Comparison of ENCODE assay signal across 11 cellular contexts in genomic region chr20:49984426-49985153, GRCh38. TPM values are rescaled to one million over a fixed set of nuclear protein-coding genes. Genes with fewer than 3 reads are reported as not detected.
DNase-seq lines count a peak whose midpoint lies in the region; ATAC-seq and TF ChIP-seq lines count a peak whose summit lies in the region.
"Had no signal": no experiment of that assay in that cellular context is flagged by ENCODE, and none has a peak within 500 bp of the region (broad histone marks: within the 10 kb centered on the region; RNA-seq: fewer than 3 reads in every experiment).

No MANE protein-coding gene starts in this region.

- H3K27ac Mint-ChIP-seq in activated naive CD4-positive, alpha-beta T cell treated with anti-CD3 and anti-CD28 coated beads, Interleukin-2, amount 50 U/mL, for 24 hours = no peak overlapping the region
- H3K27ac Mint-ChIP-seq in activated T-cell treated with anti-CD3 and anti-CD28 coated beads, Interleukin-2, amount 50 U/mL, for 24 hours = no peak overlapping the region
- H3K27ac Mint-ChIP-seq: activated naive CD4-positive, alpha-beta T cell treated with anti-CD3 and anti-CD28 coated beads for 36 hours had no signal

- no peak overlapping the region for H2AFZ ChIP-seq in MM.1S (ENCODE audit: low read length)

- peaks cover 50% of the 10 kb centered on the region for H3K36me3 ChIP-seq in mesodermal cell (ENCODE audit: control insufficient read depth, insufficient read depth, low read length)
- H3K36me3 ChIP-seq in upper lobe of left lung = peaks cover 0 to 34% (median 2%) of the 10 kb centered on the region in 4 donors
- H3K36me3 ChIP-seq in aorta (ENCODE audit: control insufficient read depth in 1 of 2, insufficient read depth in 2 of 2, low read length in 1 of 2) = no peaks in the 10 kb centered on the region
- no peaks in the 10 kb centered on the region for H3K36me3 ChIP-seq in MM.1S (replicated peaks; ENCODE audit: insufficient read depth, low read length)

- H3K9me3 ChIP-seq in mesodermal cell (ENCODE audit: control insufficient read depth, low read length) = no peaks in the 10 kb centered on the region
- no peaks in the 10 kb centered on the region for H3K9me3 ChIP-seq in upper lobe of left lung
- no peaks in the 10 kb centered on the region for H3K9me3 ChIP-seq in aorta (ENCODE audit: control insufficient read depth, low read length)
- H3K9me3 ChIP-seq in MM.1S (replicated peaks; ENCODE audit: insufficient read depth, low read length) = no peaks in the 10 kb centered on the region

- no peak overlapping the region for H3K4me2 ChIP-seq in MM.1S (ENCODE audit: low read depth, low read length)

- TF ChIP-seq POLR2A in upper lobe of left lung (IDR thresholded peaks at IDR 0.05) = no peak

- no peaks in the 10 kb centered on the region for H3K79me2 ChIP-seq in MM.1S (ENCODE audit: low read length)

- H3K4me3 ChIP-seq in choroid plexus epithelial cell (ENCODE audit: low read depth, low read length) = peak overlapping the region; percentile 74
- peak overlapping the region; percentile 99 for H3K4me3 ChIP-seq in mesodermal cell (ENCODE audit: extremely low read depth, insufficient read depth, low read length, poor library complexity, severe bottlenecking)
- peak overlapping the region; percentile 26 to 63 (median 51) for H3K4me3 ChIP-seq in upper lobe of left lung
- no peak overlapping the region for H3K4me3 ChIP-seq in aorta (ENCODE audit: low read length in 2 of 2)
- no peak overlapping the region for H3K4me3 ChIP-seq in MM.1S (ENCODE audit: low read length)

- H4K20me1 ChIP-seq in MM.1S (ENCODE audit: insufficient read depth, low read length) = no peaks in the 10 kb centered on the region

- H3K9me2 ChIP-seq in MM.1S (replicated peaks; ENCODE audit: insufficient read depth, low read length) = no peaks in the 10 kb centered on the region

- H3K4me1 Mint-ChIP-seq in activated naive CD4-positive, alpha-beta T cell treated with anti-CD3 and anti-CD28 coated beads, Interleukin-2, amount 50 U/mL, for 24 hours = peaks cover 29% of the 10 kb centered on the region
- H3K4me1 Mint-ChIP-seq in activated T-cell treated with anti-CD3 and anti-CD28 coated beads, Interleukin-2, amount 50 U/mL, for 24 hours (ENCODE audit: low read depth) = peaks cover 31% of the 10 kb centered on the region

- H3K27me3 Mint-ChIP-seq in activated naive CD4-positive, alpha-beta T cell treated with anti-CD3 and anti-CD28 coated beads, Interleukin-2, amount 50 U/mL, for 24 hours = no peaks in the 10 kb centered on the region
- H3K27me3 Mint-ChIP-seq in activated T-cell treated with anti-CD3 and anti-CD28 coated beads, Interleukin-2, amount 50 U/mL, for 24 hours = peaks cover 11% of the 10 kb centered on the region

- DNase-seq in activated naive CD4-positive, alpha-beta T cell treated with anti-CD3 and anti-CD28 coated beads, Interleukin-2, amount 50 U/mL, for 16 hours = no peak
- DNase-seq in choroid plexus epithelial cell (ENCODE audit: low read depth) (peak; percentile 36), upper lobe of left lung (no peak), aorta (no peak), MM.1S (no peak)
- DNase-seq in activated T-cell treated with anti-CD3 and anti-CD28 coated beads, Interleukin-2, amount 50 U/mL, for 24 hours = no peak
- DNase-seq: activated naive CD4-positive, alpha-beta T cell treated with anti-CD3 and anti-CD28 coated beads for 36 hours; NCI-H1092 had no signal

- H3K4me3 Mint-ChIP-seq in activated naive CD4-positive, alpha-beta T cell treated with anti-CD3 and anti-CD28 coated beads, Interleukin-2, amount 50 U/mL, for 24 hours = peak overlapping the region; percentile 15
- no peak overlapping the region for H3K4me3 Mint-ChIP-seq in activated T-cell treated with anti-CD3 and anti-CD28 coated beads, Interleukin-2, amount 50 U/mL, for 24 hours

- no peak for TF ChIP-seq EP300 in upper lobe of left lung (IDR thresholded peaks at IDR 0.05)

- H3K9me3 Mint-ChIP-seq in activated naive CD4-positive, alpha-beta T cell treated with anti-CD3 and anti-CD28 coated beads, Interleukin-2, amount 50 U/mL, for 24 hours = no peaks in the 10 kb centered on the region
- H3K9me3 Mint-ChIP-seq in activated T-cell treated with anti-CD3 and anti-CD28 coated beads, Interleukin-2, amount 50 U/mL, for 24 hours = no peaks in the 10 kb centered on the region
- H3K9me3 Mint-ChIP-seq: activated naive CD4-positive, alpha-beta T cell treated with anti-CD3 and anti-CD28 coated beads for 36 hours had no signal

- ATAC-seq in upper lobe of left lung (ENCODE audit: low FRiP score in 2 of 2) (no peak), aorta (ENCODE audit: low FRiP score) (no peak)
- ATAC-seq: activated CD4-positive, CD25-positive, alpha-beta regulatory T cell treated with anti-CD3 and anti-CD28 coated beads, Interleukin-2, amount 50 U/mL, for 24 hours had no signal

- peaks cover 58% of the 10 kb centered on the region for H3K4me1 ChIP-seq in mesodermal cell (ENCODE audit: control insufficient read depth, insufficient read depth, low read length, poor library complexity, severe bottlenecking)
- peaks cover 30 to 67% (median 39%) of the 10 kb centered on the region in 4 donors for H3K4me1 ChIP-seq in upper lobe of left lung
- H3K4me1 ChIP-seq in aorta (ENCODE audit: control insufficient read depth in 1 of 2, insufficient read depth in 2 of 2, low read length in 2 of 2) = no peaks in the 10 kb centered on the region
- H3K4me1 ChIP-seq in MM.1S (ENCODE audit: low read length) = peaks cover 3% of the 10 kb centered on the region

- intact Hi-C loops in aorta (cut with DNase I) = loop anchor here in 1 of 2 donors (10.0 kb wide), 1 partner anchor 190 kb away; no protein-coding TSS in a partner anchor

- H3F3A ChIP-seq in MM.1S (ENCODE audit: insufficient read depth, low read length) = no peaks in the 10 kb centered on the region

- TF ChIP-seq CTCF in choroid plexus epithelial cell (conservative IDR thresholded peaks at IDR 0.05; ENCODE audit: low read depth, low read length) (no peak), upper lobe of left lung (IDR thresholded peaks at IDR 0.05) (no peak), MM.1S (IDR thresholded peaks at IDR 0.05; ENCODE audit: low read length) (no peak)

- H3K27me3 ChIP-seq in upper lobe of left lung (peaks cover 0 to 7% (median 0%) of the 10 kb centered on the region in 4 donors), aorta (ENCODE audit: control insufficient read depth in 1 of 2, insufficient read depth in 2 of 2, low read length in 1 of 2) (peaks cover 0 to 1% of the 10 kb centered on the region in 2 donors), MM.1S (replicated peaks; ENCODE audit: insufficient read depth, low read length) (no peaks in the 10 kb centered on the region)

- H3K9ac ChIP-seq in MM.1S (ENCODE audit: low read length) = no peak overlapping the region

- H3K27ac ChIP-seq in mesodermal cell (ENCODE audit: low read depth, low read length, severe bottlenecking) (no peak overlapping the region), upper lobe of left lung (peak overlapping the region in 3 of 4 donors; percentile 71 to 90 (median 84)), aorta (ENCODE audit: low read depth in 1 of 2, low read length in 2 of 2) (no peak overlapping the region), MM.1S (ENCODE audit: low read length) (no peak overlapping the region)

- WGBS in mesodermal cell (ENCODE audit: insufficient coverage in 2 of 2), 2 experiments = 50 to 73% methylated on average over 7 to 10 of the region's 13 CpGs
- 66 to 79% methylated on average over 13 of the region's 13 CpGs for WGBS in upper lobe of left lung, 2 donors
- WGBS in aorta, 2 donors = 73 to 75% methylated on average over 13 of the region's 13 CpGs

- H3K36me3 Mint-ChIP-seq in activated naive CD4-positive, alpha-beta T cell treated with anti-CD3 and anti-CD28 coated beads, Interleukin-2, amount 50 U/mL, for 24 hours = no peaks in the 10 kb centered on the region
- H3K36me3 Mint-ChIP-seq in activated T-cell treated with anti-CD3 and anti-CD28 coated beads, Interleukin-2, amount 50 U/mL, for 24 hours (ENCODE audit: low read depth) = no peaks in the 10 kb centered on the region

RNA-seq across cellular contexts. Expression of gene SNAI1, which starts 1.8 kb away (rescaled TPM):
- polyA plus RNA-seq in mesodermal cell (2013, experiment 1 of 2) = 62.2 TPM
- 48.4 TPM for polyA plus RNA-seq in mesodermal cell (2013, experiment 2 of 2)
- total RNA-seq in upper lobe of left lung (10 to 100 TPM in 1 of 6 donors, 1 to 10 TPM in 5; 3.9 to 11.0 (median 5.1) TPM), aorta (10 to 100 TPM; 10.4 to 44.7 TPM)
- 1 to 10 TPM; 7.8 to 8.3 TPM for polyA plus RNA-seq in aorta

RNA-seq across cellular contexts. Expression of gene RNF114, which starts 48.4 kb away (rescaled TPM):
- polyA plus RNA-seq in mesodermal cell (2013, experiment 1 of 2) = 84.5 TPM
- polyA plus RNA-seq in mesodermal cell (2013, experiment 2 of 2) = 76.5 TPM
- total RNA-seq in upper lobe of left lung (100 to 1,000 TPM in 4 of 6 donors, 10 to 100 TPM in 2; 72.4 to 248 (median 173) TPM), aorta (10 to 100 TPM; 46.8 to 70.6 TPM)
- 10 to 100 TPM; 32.1 to 38.4 TPM for polyA plus RNA-seq in aorta

Comparison
In these comparisons a context has a peak if more than half of its experiments do, and no peak if none do; other contexts are left out.
1. H3K4me3 ChIP-seq: peak in choroid plexus epithelial cell (single experiment), mesodermal cell (single experiment) and upper lobe of left lung (4 of 4); none in aorta (0 of 2) and MM.1S (single experiment).
2. H3K27ac ChIP-seq: peak in upper lobe of left lung (3 of 4); none in mesodermal cell (single experiment), aorta (0 of 2) and MM.1S (single experiment).